In genomic region chr22:36171941-36172340, GRCh38 we compare ENCODE assay signal across 1 cellular context.
A peak's percentile ranks its signal among the peaks of the same experiment; 100 is the strongest.
TF ChIP-seq lines count a peak whose summit lies in the region.

No MANE protein-coding gene starts in this region.

TF ChIP-seq in HepG2, 621 proteins besides CTCF, POLR2A, EP300 and RAD21:
- TF ChIP-seq ZFP36L2 (CRISPR knock-in tag; IDR thresholded peaks at IDR 0.05) (no peak), MAFK (conservative IDR thresholded peaks at IDR 0.05 in 1 of 2, IDR thresholded peaks at IDR 0.05 in 1 of 2; ENCODE audit: low read length in 2 of 2) (peak; percentile 19 to 41; a peak in 2 of 4 replicates)
